12 cellular contexts compared by ENCODE assay signal in the genomic region with DNA sequence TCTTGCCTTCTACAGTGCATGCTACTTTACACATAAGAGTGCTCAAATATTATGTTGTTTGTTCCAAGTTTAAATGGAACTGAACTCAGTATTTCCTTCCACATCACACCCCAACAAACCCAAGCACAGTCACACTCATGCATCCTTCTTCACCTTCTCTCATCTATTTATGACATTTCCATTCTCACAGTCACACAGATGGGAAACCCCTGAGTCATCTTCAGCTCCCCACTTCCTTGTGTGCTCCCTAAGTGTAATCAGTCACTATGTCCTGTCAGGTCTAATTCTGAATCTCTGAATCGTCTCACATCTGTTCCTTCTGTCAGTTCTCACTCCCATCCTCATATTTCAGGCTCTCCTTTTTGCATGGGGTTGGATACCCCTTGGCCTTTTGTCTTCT.
DNase-seq lines count a peak whose midpoint lies in the region; ATAC-seq and TF ChIP-seq lines count a peak whose summit lies in the region.
"Had no signal": no experiment of that assay in that cellular context is flagged by ENCODE, and none has a peak within 500 bp of the region (broad histone marks: within the 10 kb centered on the region; RNA-seq: fewer than 3 reads in every experiment).

No MANE protein-coding gene starts in this region.

- H3K27ac ChIP-seq in mesenchymal stem cell (ENCODE audit: low read length, poor library complexity, severe bottlenecking): no peak overlapping the region
- H3K27ac ChIP-seq: pancreas, SJSA1 had no signal

- no peak for TF ChIP-seq CTCF in AG10803 (conservative IDR thresholded peaks at IDR 0.05; ENCODE audit: low read length)

- in situ Hi-C loops in ACHN (cut with HindIII; ENCODE audit: low pct_ligation_motif_present, low pct_unique_long_range_greater_than_20kb, low sequenced_read_pairs): no loop called here

- DNase-seq in AG10803 (ENCODE audit: low read depth) (peak; percentile 23), mesenchymal stem cell (no peak), ACHN (no peak), GDM1 (lab: John Stamatoyannopoulos, UW) (no peak), pons (ENCODE audit: low spot score) (no peak)
- DNase-seq: activated CD4-positive, alpha-beta T cell treated with anti-CD3 and anti-CD28 coated beads, Interleukin-2, amount 50 U/mL, for 4 hours; NCI-H345; pancreas had no signal

- ATAC-seq in GM19023 (IDR thresholded peaks at IDR 0.05; ENCODE audit: unreplicated experiment) (peak; percentile 85), HG02588 (IDR thresholded peaks at IDR 0.05; ENCODE audit: unreplicated experiment) (peak; percentile 90), HG03439 (IDR thresholded peaks at IDR 0.05; ENCODE audit: unreplicated experiment) (peak; percentile 84)
- ATAC-seq: pancreas had no signal

- H3K23ac ChIP-seq in mesenchymal stem cell (ENCODE audit: low read length in 2 of 2): no peak overlapping the region

- H3K4me3 ChIP-seq in AG10803 (ENCODE audit: low read length): no peak overlapping the region
- no peak overlapping the region for H3K4me3 ChIP-seq in mesenchymal stem cell (ENCODE audit: insufficient read depth in 1 of 2, low read depth in 1 of 2, low read length in 2 of 2)
- H3K4me3 ChIP-seq: pancreas, SJSA1 had no signal

- H3K27me3 ChIP-seq in mesenchymal stem cell (ENCODE audit: control insufficient read depth in 1 of 2, insufficient read depth in 1 of 2, low read length in 2 of 2): no peaks in the 10 kb centered on the region
- H3K27me3 ChIP-seq: pancreas, SJSA1 had no signal

- no peak overlapping the region for H2AFZ ChIP-seq in mesenchymal stem cell (ENCODE audit: low read depth, low read length)

- no peak overlapping the region for H2BK5ac ChIP-seq in mesenchymal stem cell (ENCODE audit: low read depth, low read length, poor library complexity, severe bottlenecking)

- 50% methylated on average over 1 of the region's 1 CpG for WGBS in mesenchymal stem cell

- no peak overlapping the region for H4K91ac ChIP-seq in mesenchymal stem cell (ENCODE audit: low read length)

- H3K9ac ChIP-seq in mesenchymal stem cell (ENCODE audit: low read length): no peak overlapping the region

- no peaks in the 10 kb centered on the region for H3K79me1 ChIP-seq in mesenchymal stem cell (replicated peaks; ENCODE audit: low read length, poor library complexity, severe bottlenecking)

- H3K4me1 ChIP-seq in mesenchymal stem cell (ENCODE audit: control insufficient read depth, insufficient read depth, low read depth, low read length): no peaks in the 10 kb centered on the region
- H3K4me1 ChIP-seq: pancreas, SJSA1 had no signal

- no peaks in the 10 kb centered on the region for H3K36me3 ChIP-seq in mesenchymal stem cell (ENCODE audit: control insufficient read depth in 1 of 2, insufficient read depth in 2 of 2, low read depth in 1 of 2, low read length in 2 of 2)
- H3K36me3 ChIP-seq: pancreas, SJSA1 had no signal

- no peak overlapping the region for H2AK5ac ChIP-seq in mesenchymal stem cell (ENCODE audit: low read length, severe bottlenecking)

- no peak overlapping the region for H3K14ac ChIP-seq in mesenchymal stem cell (ENCODE audit: low read length in 2 of 2)

- no peak overlapping the region for H2BK15ac ChIP-seq in mesenchymal stem cell (ENCODE audit: low read depth, poor library complexity, severe bottlenecking)

- H3K18ac ChIP-seq in mesenchymal stem cell (ENCODE audit: low read depth in 1 of 2, low read length in 2 of 2): no peak overlapping the region

- H4K8ac ChIP-seq in mesenchymal stem cell (ENCODE audit: low read length): no peak overlapping the region

- no peak overlapping the region for H3K4ac ChIP-seq in mesenchymal stem cell (ENCODE audit: low read depth in 1 of 2, low read length in 2 of 2)

- H3K9me3 ChIP-seq in mesenchymal stem cell (ENCODE audit: control insufficient read depth, low read length): no peaks in the 10 kb centered on the region
- H3K9me3 ChIP-seq: pancreas, SJSA1 had no signal

- no peak overlapping the region for H2BK120ac ChIP-seq in mesenchymal stem cell (ENCODE audit: low read depth, low read length)

- no peak overlapping the region for H2BK12ac ChIP-seq in mesenchymal stem cell (ENCODE audit: low read length in 2 of 2)

- no peak overlapping the region for H3K4me2 ChIP-seq in mesenchymal stem cell (ENCODE audit: low read length, poor library complexity, severe bottlenecking)
